In genomic region chr19:18999896-19000620, GRCh38 we compare ENCODE assay signal across 9 cellular contexts. TPM values are rescaled to one million over a fixed set of nuclear protein-coding genes. Genes with fewer than 3 reads are reported as not detected.
DNase-seq lines count a peak whose midpoint lies in the region; ATAC-seq and TF ChIP-seq lines count a peak whose summit lies in the region.
"Had no signal": no experiment of that assay in that cellular context is flagged by ENCODE, and none has a peak within 500 bp of the region (broad histone marks: within the 10 kb centered on the region; RNA-seq: fewer than 3 reads in every experiment).

No MANE protein-coding gene starts in this region.

- H3K4me3 ChIP-seq in cardiac muscle cell (no peak overlapping the region), left ventricle myocardium inferior (no peak overlapping the region), RWPE2 (ENCODE audit: severe bottlenecking) (no peak overlapping the region), fibroblast of villous mesenchyme (ENCODE audit: low read depth, low read length) (no peak overlapping the region)
- H3K4me3 ChIP-seq: right atrium auricular region had no signal

- no peaks in the 10 kb centered on the region for H3K27me3 ChIP-seq in cardiac muscle cell
- H3K27me3 ChIP-seq in left ventricle myocardium inferior (ENCODE audit: low read depth): no peaks in the 10 kb centered on the region
- no peaks in the 10 kb centered on the region for H3K27me3 ChIP-seq in RWPE2 (ENCODE audit: insufficient read depth, poor library complexity, severe bottlenecking)
- H3K27me3 ChIP-seq: right atrium auricular region had no signal

- ATAC-seq in RWPE2 (ENCODE audit: low read depth) (no peak; the same call in 2 of the 3 replicates), HG03135 (IDR thresholded peaks at IDR 0.05; ENCODE audit: unreplicated experiment) (no peak)

- H3K27ac Mint-ChIP-seq in type B pancreatic cell: peak overlapping the region; percentile 12

- no peaks in the 10 kb centered on the region for H3K9me3 ChIP-seq in cardiac muscle cell (ENCODE audit: low read depth)
- H3K9me3 ChIP-seq in left ventricle myocardium inferior (replicated peaks): no peaks in the 10 kb centered on the region
- no peaks in the 10 kb centered on the region for H3K9me3 ChIP-seq in RWPE2 (ENCODE audit: severe bottlenecking)
- H3K9me3 ChIP-seq: right atrium auricular region had no signal

- no peaks in the 10 kb centered on the region for H3K4me1 Mint-ChIP-seq in type B pancreatic cell (ENCODE audit: unreplicated experiment)

- no peaks in the 10 kb centered on the region for H3K9me3 Mint-ChIP-seq in type B pancreatic cell

- DNase-seq in cardiac muscle cell (ENCODE audit: low read depth in 1 of 2, low spot score in 1 of 2) (peak in 1 of 2 donors; percentile 14), left ventricle myocardium inferior (no peak), RWPE2 (ENCODE audit: low spot score) (no peak), fibroblast of villous mesenchyme (ENCODE audit: low read depth) (peak; percentile 13), type B pancreatic cell (ENCODE audit: extremely low spot score, unreplicated experiment) (no peak), NCI-H1436 (lab: John Stamatoyannopoulos, UW) (no peak), SIG-M5 (lab: John Stamatoyannopoulos, UW) (no peak)

- intact Hi-C loops in left ventricle myocardium inferior (cut with micrococcal nuclease): no loop called here

- no peak overlapping the region for H3K4me3 Mint-ChIP-seq in type B pancreatic cell

- no peaks in the 10 kb centered on the region for H3K27me3 Mint-ChIP-seq in type B pancreatic cell

- H3K27ac ChIP-seq in cardiac muscle cell (no peak overlapping the region), left ventricle myocardium inferior (replicated peaks) (no peak overlapping the region), RWPE2 (ENCODE audit: poor library complexity, severe bottlenecking) (no peak overlapping the region)
- H3K27ac ChIP-seq: right atrium auricular region had no signal

- H3K36me3 Mint-ChIP-seq in type B pancreatic cell: peaks cover 22% of the 10 kb centered on the region

- H3K4me1 ChIP-seq in cardiac muscle cell (ENCODE audit: low read depth) (peaks cover 3% of the 10 kb centered on the region), left ventricle myocardium inferior (peaks cover 19% of the 10 kb centered on the region), RWPE2 (ENCODE audit: insufficient read depth, poor library complexity, severe bottlenecking) (no peaks in the 10 kb centered on the region)
- H3K4me1 ChIP-seq: right atrium auricular region had no signal

- TF ChIP-seq CTCF in cardiac muscle cell (IDR thresholded peaks at IDR 0.05; ENCODE audit: low read depth, low read length) (peak; percentile 30), left ventricle myocardium inferior (IDR thresholded peaks at IDR 0.05; ENCODE audit: borderline replicate concordance) (no peak), RWPE2 (IDR thresholded peaks at IDR 0.05; ENCODE audit: poor library complexity, severe bottlenecking) (peak; percentile 10), fibroblast of villous mesenchyme (IDR thresholded peaks at IDR 0.05; ENCODE audit: insufficient read depth, low read depth, low read length) (peak; percentile 31), type B pancreatic cell (conservative IDR thresholded peaks at IDR 0.05) (peak; percentile 39)

- H3K36me3 ChIP-seq in cardiac muscle cell: peaks cover 25% of the 10 kb centered on the region
- peaks cover 77% of the 10 kb centered on the region for H3K36me3 ChIP-seq in left ventricle myocardium inferior
- peaks cover 79% of the 10 kb centered on the region for H3K36me3 ChIP-seq in RWPE2 (ENCODE audit: low read depth)

RNA-seq across cellular contexts. Expression of gene SUGP2, which starts 33.3 kb away (rescaled TPM):
- total RNA-seq in cardiac muscle cell (90.1 and 126 TPM in 2 replicates), left ventricle myocardium inferior (68.2 TPM), fibroblast of villous mesenchyme (39.3 and 57.4 TPM in 2 replicates), type B pancreatic cell (ENCODE audit: low replicate concordance) (58.6 and 123 TPM in 2 replicates)
- 120 and 145 TPM in 2 replicates for polyA plus RNA-seq in cardiac muscle cell

RNA-seq across cellular contexts. Expression of gene ARMC6, which starts 33.3 kb away (rescaled TPM):
- total RNA-seq in cardiac muscle cell (34.6 and 42.2 TPM in 2 replicates), left ventricle myocardium inferior (15.0 TPM), fibroblast of villous mesenchyme (37.1 and 42.8 TPM in 2 replicates), type B pancreatic cell (ENCODE audit: low replicate concordance) (28.2 and 34.6 TPM in 2 replicates)
- polyA plus RNA-seq in cardiac muscle cell: 22.7 and 31.0 TPM in 2 replicates

RNA-seq across cellular contexts. Expression of gene HOMER3, which starts 59.0 kb away (rescaled TPM):
- total RNA-seq in cardiac muscle cell (55.8 and 62.7 TPM in 2 replicates), left ventricle myocardium inferior (14.7 TPM), fibroblast of villous mesenchyme (58.3 and 64.1 TPM in 2 replicates), type B pancreatic cell (ENCODE audit: low replicate concordance) (20.8 and 38.6 TPM in 2 replicates)
- polyA plus RNA-seq in cardiac muscle cell: 47.0 and 49.0 TPM in 2 replicates
